8 cellular contexts compared by ENCODE assay signal in genomic region chr16:53071748-53072301, GRCh38. TPM values are rescaled to one million over a fixed set of nuclear protein-coding genes. Genes with fewer than 3 reads are reported as not detected.
DNase-seq lines count a peak whose midpoint lies in the region; ATAC-seq and TF ChIP-seq lines count a peak whose summit lies in the region.

No MANE protein-coding gene starts in this region.

- DNase-seq in Ammon's horn (ENCODE audit: low spot score) (peak; percentile 72), NCI-H1105 treated with DMSO at 0.1 percent for 48 hours (lab: John Stamatoyannopoulos, UW) (peak; percentile 93), Right ventricle myocardium superior (peak; percentile 89), spleen (no peak), DMS114 treated with DMSO at 0.1 percent for 48 hours (lab: John Stamatoyannopoulos, UW; ENCODE audit: unreplicated experiment) (no peak), DMS153 (lab: John Stamatoyannopoulos, UW) (no peak)
- no peak for DNase-seq in effector CD4-positive, alpha-beta T cell

- H3K27ac ChIP-seq in spleen, result peak overlapping the region in 7 of 8 donors; percentile 22 to 75 (median 61)

- WGBS in spleen, 5 donors, result 12 to 16% (median 13%) methylated on average over 6 of the region's 6 CpGs

- H3K36me3 ChIP-seq in spleen, result peaks cover 0 to 7% (median 0%) of the 10 kb centered on the region in 6 donors

- H3K27me3 ChIP-seq in spleen (replicated peaks in 1 of 7), result no peaks in the 10 kb centered on the region

- H3K9me3 ChIP-seq in spleen, result peaks cover 0 to 11% (median 0%) of the 10 kb centered on the region in 8 donors

- peak; percentile 48 for ATAC-seq in GM21423 (IDR thresholded peaks at IDR 0.05; ENCODE audit: unreplicated experiment)
- ATAC-seq in Right ventricle myocardium superior (ENCODE audit: poor library complexity), result peak; percentile 90

- H3K4me3 ChIP-seq in spleen, result peak overlapping the region in 2 of 8 donors; percentile 20 to 23

- peaks cover 17 to 80% (median 56%) of the 10 kb centered on the region in 6 donors for H3K4me1 ChIP-seq in spleen

- intact Hi-C loops in Right ventricle myocardium superior (cut with DNase I), result no loop called here
- intact Hi-C loops in spleen (cut with DNase I; ENCODE audit: low total_unique reads), result no loop called here

- TF ChIP-seq CTCF in spleen (IDR thresholded peaks at IDR 0.05 in 8 of 11, conservative IDR thresholded peaks at IDR 0.05 in 3 of 11), result no peak

- TF ChIP-seq POLR2A in spleen (IDR thresholded peaks at IDR 0.05), result no peak

RNA-seq across cellular contexts. Expression of gene CHD9, which starts 17.0 kb away (rescaled TPM):
- total RNA-seq in Right ventricle myocardium superior (39.5 TPM), spleen (10 to 100 TPM; 63.4 to 93.3 (median 77.6) TPM)
- 10 to 100 TPM; 16.7 to 19.0 (median 17.6) TPM for polyA plus RNA-seq in spleen

RNA-seq across cellular contexts. Expression of gene CHD9NB, which starts 19.1 kb away (rescaled TPM):
- total RNA-seq in Right ventricle myocardium superior (0.86 TPM), spleen (under 1 TPM in 1 of 7 donors, not detected in 6; 0.27 TPM)
- polyA plus RNA-seq in spleen, result under 1 TPM in 1 of 3 donors, not detected in 2; 0.10 TPM

Comparison
In these comparisons a context has a peak if more than half of its experiments do, and no peak if none do; other contexts are left out.
1. DNase-seq: peak in Ammon's horn (single experiment), NCI-H1105 treated with DMSO at 0.1 percent for 48 hours (single experiment) and Right ventricle myocardium superior (single experiment); none in spleen (single experiment), DMS114 treated with DMSO at 0.1 percent for 48 hours (single experiment), DMS153 (single experiment) and effector CD4-positive, alpha-beta T cell (single experiment).